Comparison of ENCODE assay signal across 9 cellular contexts in the genomic region with DNA sequence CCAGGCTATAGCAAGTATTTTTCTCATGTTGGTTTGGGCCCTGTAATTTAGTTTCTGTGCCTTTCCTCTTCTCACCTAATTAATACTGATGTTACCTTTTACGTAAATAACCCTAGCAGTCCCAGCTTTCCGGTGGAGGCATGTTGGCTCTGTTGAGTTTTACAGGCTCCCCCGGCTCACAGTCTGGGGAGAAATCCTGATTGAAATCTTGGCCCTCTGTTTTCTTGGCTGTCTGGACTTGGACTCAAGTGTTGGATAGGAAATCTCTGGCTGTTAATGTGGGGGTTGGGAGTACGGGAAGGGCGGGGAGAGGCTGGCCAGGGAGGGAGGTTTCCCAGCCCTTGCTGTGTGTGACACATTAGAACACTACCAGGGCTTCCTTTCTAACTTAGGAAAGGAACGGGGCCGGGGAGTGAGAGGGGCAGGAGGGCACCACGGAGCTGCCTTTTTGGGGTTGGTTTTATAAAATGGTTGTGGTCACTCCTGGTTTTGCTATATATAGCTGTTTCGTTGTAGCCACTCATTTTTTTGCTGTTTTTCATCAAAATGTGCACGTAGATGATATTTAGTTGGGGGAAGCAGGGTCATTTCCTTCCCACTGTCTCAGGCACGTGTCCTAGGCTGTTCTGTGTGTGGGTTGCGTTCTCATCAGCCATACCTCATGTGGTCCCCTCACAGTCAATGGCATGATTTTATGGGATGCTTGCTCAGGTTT. TPM values are rescaled to one million over a fixed set of nuclear protein-coding genes. Genes with fewer than 3 reads are reported as not detected.
A peak's percentile ranks its signal among the peaks of the same experiment; 100 is the strongest.
DNase-seq lines count a peak whose midpoint lies in the region; ATAC-seq and TF ChIP-seq lines count a peak whose summit lies in the region.
"Had no signal": no experiment of that assay in that cellular context is flagged by ENCODE, and none has a peak within 500 bp of the region (broad histone marks: within the 10 kb centered on the region; RNA-seq: fewer than 3 reads in every experiment).

No MANE protein-coding gene starts in this region.

- peak overlapping the region in 1 of 3 donors; percentile 19 for H3K27ac ChIP-seq in right lobe of liver
- H3K27ac ChIP-seq: ovary had no signal

- H3K36me3 Mint-ChIP-seq in brain (peaks cover 6% of the 10 kb centered on the region), type B pancreatic cell (no peaks in the 10 kb centered on the region)

- intact Hi-C loops in right lobe of liver (cut with DNase I) = no loop called here

- H3K4me3 ChIP-seq in right lobe of liver = no peak overlapping the region
- H3K4me3 ChIP-seq: ovary had no signal

- H3K9me3 Mint-ChIP-seq in brain (peaks cover 0 to 1% (median 0%) of the 10 kb centered on the region in 5 experiments), type B pancreatic cell (no peaks in the 10 kb centered on the region)

- H3K4me1 Mint-ChIP-seq in brain (peaks cover 2% of the 10 kb centered on the region), type B pancreatic cell (ENCODE audit: unreplicated experiment) (peaks cover 47% of the 10 kb centered on the region)

- no peak for TF ChIP-seq POLR2A in right lobe of liver (IDR thresholded peaks at IDR 0.05)

- H3K27me3 Mint-ChIP-seq in brain (no peaks in the 10 kb centered on the region), type B pancreatic cell (no peaks in the 10 kb centered on the region)

- H3K27me3 ChIP-seq in right lobe of liver = no peaks in the 10 kb centered on the region
- H3K27me3 ChIP-seq: ovary had no signal

- H3K9me3 ChIP-seq in right lobe of liver = no peaks in the 10 kb centered on the region
- H3K9me3 ChIP-seq: ovary had no signal

- DNase-seq in right lobe of liver (peak in 1 of 3 donors; percentile 42), type B pancreatic cell (ENCODE audit: extremely low spot score, unreplicated experiment) (no peak), NCI-H1105 (lab: John Stamatoyannopoulos, UW) (no peak), NCI-H82 treated with DMSO at 0.1 percent for 48 hours (lab: John Stamatoyannopoulos, UW; ENCODE audit: unreplicated experiment) (no peak), GOT3 (lab: John Stamatoyannopoulos, UW) (no peak)

- TF ChIP-seq CTCF in brain (conservative IDR thresholded peaks at IDR 0.05) = no peak
- no peak for TF ChIP-seq CTCF in right lobe of liver (IDR thresholded peaks at IDR 0.05)
- no peak for TF ChIP-seq CTCF in type B pancreatic cell (conservative IDR thresholded peaks at IDR 0.05)

- H3K27ac Mint-ChIP-seq in brain (peak overlapping the region; percentile 7 to 95 (median 86)), type B pancreatic cell (peak overlapping the region; percentile 27)

- peak; percentile 32 for ATAC-seq in GM18867 (IDR thresholded peaks at IDR 0.05; ENCODE audit: unreplicated experiment)
- ATAC-seq in HG03521 (IDR thresholded peaks at IDR 0.05; ENCODE audit: unreplicated experiment) = peak; percentile 37
- peak; percentile 64 to 85 (median 73) for ATAC-seq in right lobe of liver

- H3K36me3 ChIP-seq in right lobe of liver = no peaks in the 10 kb centered on the region
- H3K36me3 ChIP-seq: ovary had no signal

- peaks cover 0 to 13% (median 6%) of the 10 kb centered on the region in 4 donors for H3K4me1 ChIP-seq in right lobe of liver

- H3K4me3 Mint-ChIP-seq in brain (peak overlapping the region; percentile 34 to 83 (median 72)), type B pancreatic cell (peak overlapping the region; percentile 51)

- WGBS in right lobe of liver (ENCODE audit: insufficient coverage, low coverage, low lambda C conversion rate, missing lambda C conversion rate) = 50% methylated on average over 12 of the region's 12 CpGs

RNA-seq across cellular contexts. Expression of gene TRIO, which starts 10.9 kb away (rescaled TPM):
- polyA plus RNA-seq in brain (ENCODE audit: insufficient read depth, low read depth, low replicate concordance) = 47.4 TPM
- total RNA-seq in right lobe of liver = 10 to 100 TPM; 34.7 to 63.5 (median 50.2) TPM
- total RNA-seq in type B pancreatic cell (ENCODE audit: low replicate concordance) = 61.9 and 145 TPM in 2 replicates
